Comparison of ENCODE assay signal across 11 cellular contexts in genomic region chr11:67370351-67371076, GRCh38. TPM values are rescaled to one million over a fixed set of nuclear protein-coding genes. Genes with fewer than 3 reads are reported as not detected.
DNase-seq lines count a peak whose midpoint lies in the region; ATAC-seq and TF ChIP-seq lines count a peak whose summit lies in the region.
"Had no signal": no experiment of that assay in that cellular context is flagged by ENCODE, and none has a peak within 500 bp of the region (broad histone marks: within the 10 kb centered on the region; RNA-seq: fewer than 3 reads in every experiment).

No MANE protein-coding gene starts in this region.

- no peaks in the 10 kb centered on the region for H3K27me3 ChIP-seq in breast epithelium

- H3K4me3 Mint-ChIP-seq in activated naive CD8-positive, alpha-beta T cell treated with anti-CD3 and anti-CD28 coated beads, Interleukin-2, amount 10 ng/mL, durations not matched to agents 7 days and 5 days = peak overlapping the region; percentile 9
- no peak overlapping the region for H3K4me3 Mint-ChIP-seq in activated naive CD8-positive, alpha-beta T cell treated with anti-CD3 and anti-CD28 coated beads, Interleukin-2, amount 50 U/mL, for 24 hours

- POLR2A ChIA-PET in activated naive CD8-positive, alpha-beta T cell treated with anti-CD3 and anti-CD28 coated beads, Interleukin-2, amount 10 ng/mL, durations not matched to agents 7 days and 5 days (lab: Charles Lee) = interaction anchor here (1.5 to 5.6 kb wide), 3 partner anchors 10 to 31 kb away, joined by 4 to 42 read pairs (median 5); partner anchors contain the start of genes POLD4 and PPP1CA

- H3K27me3 Mint-ChIP-seq in activated naive CD8-positive, alpha-beta T cell treated with anti-CD3 and anti-CD28 coated beads, Interleukin-2, amount 10 ng/mL, durations not matched to agents 7 days and 5 days = peaks cover 51% of the 10 kb centered on the region
- peaks cover 29% of the 10 kb centered on the region for H3K27me3 Mint-ChIP-seq in activated naive CD8-positive, alpha-beta T cell treated with anti-CD3 and anti-CD28 coated beads, Interleukin-2, amount 50 U/mL, for 24 hours

- ATAC-seq in activated naive CD8-positive, alpha-beta T cell treated with anti-CD3 and anti-CD28 coated beads, Interleukin-2, amount 10 ng/mL, durations not matched to agents 7 days and 5 days (ENCODE audit: low read depth) = no peak
- ATAC-seq in activated naive CD8-positive, alpha-beta T cell treated with anti-CD3 and anti-CD28 coated beads, Interleukin-2, amount 50 U/mL, for 24 hours = no peak
- ATAC-seq in GM18861 (IDR thresholded peaks at IDR 0.05; ENCODE audit: unreplicated experiment) = no peak

- no peaks in the 10 kb centered on the region for H3K9me3 ChIP-seq in breast epithelium

- H3K36me3 ChIP-seq in breast epithelium = no peaks in the 10 kb centered on the region

- peaks cover 51% of the 10 kb centered on the region for H3K4me1 Mint-ChIP-seq in activated naive CD8-positive, alpha-beta T cell treated with anti-CD3 and anti-CD28 coated beads, Interleukin-2, amount 10 ng/mL, durations not matched to agents 7 days and 5 days
- peaks cover 63% of the 10 kb centered on the region for H3K4me1 Mint-ChIP-seq in activated naive CD8-positive, alpha-beta T cell treated with anti-CD3 and anti-CD28 coated beads, Interleukin-2, amount 50 U/mL, for 24 hours

- no peak for DNase-seq in activated naive CD8-positive, alpha-beta T cell treated with anti-CD3 and anti-CD28 coated beads, Interleukin-2, amount 10 ng/mL, durations not matched to agents 7 days and 5 days
- no peak for DNase-seq in activated naive CD8-positive, alpha-beta T cell treated with anti-CD3 and anti-CD28 coated beads, Interleukin-2, amount 50 U/mL, for 24 hours
- DNase-seq in breast epithelium (ENCODE audit: low spot score in 2 of 2) (no peak), myocyte (ENCODE audit: low read depth) (peak; percentile 89), middle frontal gyrus (ENCODE audit: extremely low spot score, low spot score) (no peak), OCI-M1 (lab: John Stamatoyannopoulos, UW) (no peak), DMS114 treated with DMSO at 0.1 percent for 48 hours (lab: John Stamatoyannopoulos, UW; ENCODE audit: unreplicated experiment) (no peak)
- DNase-seq: activated CD4-positive, CD25-positive, alpha-beta regulatory T cell; NCI-H2171 treated with DMSO at 0.1 percent for 48 hours; stimulated activated CD4-positive, alpha-beta T cell treated with anti-CD3 and anti-CD28 coated beads, Interleukin-15, amount 100 ng/mL, for 24 hours had no signal

- H3K4me1 ChIP-seq in breast epithelium = peaks cover 23 to 31% of the 10 kb centered on the region in 2 donors

- H3K27ac ChIP-seq in breast epithelium = peak overlapping the region; percentile 91 to 96

- intact Hi-C loops in breast epithelium (cut with DNase I; ENCODE audit: low total_unique reads) = no loop called here

- peak overlapping the region; percentile 15 for H3K27ac Mint-ChIP-seq in activated naive CD8-positive, alpha-beta T cell treated with anti-CD3 and anti-CD28 coated beads, Interleukin-2, amount 10 ng/mL, durations not matched to agents 7 days and 5 days
- H3K27ac Mint-ChIP-seq in activated naive CD8-positive, alpha-beta T cell treated with anti-CD3 and anti-CD28 coated beads, Interleukin-2, amount 50 U/mL, for 24 hours = no peak overlapping the region

- no peak for TF ChIP-seq CTCF in breast epithelium (IDR thresholded peaks at IDR 0.05)

- no peak for TF ChIP-seq POLR2A in breast epithelium (IDR thresholded peaks at IDR 0.05)

- no peaks in the 10 kb centered on the region for H3K9me3 Mint-ChIP-seq in activated naive CD8-positive, alpha-beta T cell treated with anti-CD3 and anti-CD28 coated beads, Interleukin-2, amount 10 ng/mL, durations not matched to agents 7 days and 5 days
- H3K9me3 Mint-ChIP-seq in activated naive CD8-positive, alpha-beta T cell treated with anti-CD3 and anti-CD28 coated beads, Interleukin-2, amount 50 U/mL, for 24 hours = no peaks in the 10 kb centered on the region

- peak overlapping the region in 1 of 3 donors; percentile 94 for H3K4me3 ChIP-seq in breast epithelium

- H3K36me3 Mint-ChIP-seq in activated naive CD8-positive, alpha-beta T cell treated with anti-CD3 and anti-CD28 coated beads, Interleukin-2, amount 10 ng/mL, durations not matched to agents 7 days and 5 days = no peaks in the 10 kb centered on the region
- peaks cover 2% of the 10 kb centered on the region for H3K36me3 Mint-ChIP-seq in activated naive CD8-positive, alpha-beta T cell treated with anti-CD3 and anti-CD28 coated beads, Interleukin-2, amount 50 U/mL, for 24 hours (ENCODE audit: low read depth)

RNA-seq across cellular contexts. Expression of gene CLCF1, which starts 2.9 kb away (rescaled TPM):
- total RNA-seq in activated naive CD8-positive, alpha-beta T cell treated with anti-CD3 and anti-CD28 coated beads, Interleukin-2, amount 10 ng/mL, durations not matched to agents 7 days and 5 days = 1 to 10 TPM; 4.3 to 4.7 TPM
- total RNA-seq in breast epithelium (10 to 100 TPM in 2 of 3 donors, 1 to 10 TPM in 1; 3.2 to 11.1 (median 10.2) TPM), myocyte (3.3 and 6.8 TPM in 2 replicates)
- 13.6 TPM for polyA plus RNA-seq in myocyte (2012)

RNA-seq across cellular contexts. Expression of gene POLD4, which starts 17.2 kb away (rescaled TPM):
- total RNA-seq in activated naive CD8-positive, alpha-beta T cell treated with anti-CD3 and anti-CD28 coated beads, Interleukin-2, amount 10 ng/mL, durations not matched to agents 7 days and 5 days = 10 to 100 TPM; 73.2 to 78.2 TPM
- total RNA-seq in breast epithelium = 10 to 100 TPM; 48.7 to 91.5 (median 69.2) TPM
- total RNA-seq in myocyte = 105 and 115 TPM in 2 replicates
- polyA plus RNA-seq in myocyte (2012) = 188 TPM

RNA-seq across cellular contexts. Expression of gene RAD9A, which starts 21.3 kb away (rescaled TPM):
- 10 to 100 TPM; 65.3 to 67.1 TPM for total RNA-seq in activated naive CD8-positive, alpha-beta T cell treated with anti-CD3 and anti-CD28 coated beads, Interleukin-2, amount 10 ng/mL, durations not matched to agents 7 days and 5 days
- total RNA-seq in breast epithelium (10 to 100 TPM; 11.0 to 31.0 (median 24.6) TPM), myocyte (5.5 and 8.1 TPM in 2 replicates)
- polyA plus RNA-seq in myocyte (2012) = 12.4 TPM

RNA-seq across cellular contexts. Expression of gene PPP1CA, which starts 31.1 kb away (rescaled TPM):
- total RNA-seq in activated naive CD8-positive, alpha-beta T cell treated with anti-CD3 and anti-CD28 coated beads, Interleukin-2, amount 10 ng/mL, durations not matched to agents 7 days and 5 days = 100 to 1,000 TPM; 290 to 311 TPM
- 10 to 100 TPM; 73.1 to 91.9 (median 76.7) TPM for total RNA-seq in breast epithelium
- 229 and 241 TPM in 2 replicates for total RNA-seq in myocyte
- polyA plus RNA-seq in myocyte (2012) = 169 TPM

RNA-seq across cellular contexts. Expression of gene TBC1D10C, which starts 33.4 kb away (rescaled TPM):
- 100 to 1,000 TPM; 359 to 367 TPM for total RNA-seq in activated naive CD8-positive, alpha-beta T cell treated with anti-CD3 and anti-CD28 coated beads, Interleukin-2, amount 10 ng/mL, durations not matched to agents 7 days and 5 days
- total RNA-seq in breast epithelium = 1 to 10 TPM in 2 of 3 donors, under 1 TPM in 1; 0.66 to 2.0 (median 1.6) TPM
- total RNA-seq in myocyte = not detected in 2 replicates
- 2.2 TPM for polyA plus RNA-seq in myocyte (2012)
